19 cellular contexts compared by ENCODE assay signal in genomic region chr15:47541587-47541986, GRCh38.
DNase-seq lines count a peak whose midpoint lies in the region; ATAC-seq, FAIRE-seq and TF ChIP-seq lines count a peak whose summit lies in the region.
"Had no signal": no experiment of that assay in that cellular context is flagged by ENCODE, and none has a peak within 500 bp of the region (broad histone marks: within the 10 kb centered on the region; RNA-seq: fewer than 3 reads in every experiment).

No MANE protein-coding gene starts in this region.

- no peak overlapping the region for H3K4me3 Mint-ChIP-seq in activated T-helper 1 cell treated with anti-CD3 and anti-CD28 coated beads, Interleukin-12 subunit alpha, Interleukin-12 subunit beta, Interleukin-2, Interleukin-4 antibody, amounts not matched to agents 30 ng/mL and 10 ng/mL and 1 ng/mL, durations not matched to agents 14 hours and 24 hours and 36 hours
- H3K4me3 Mint-ChIP-seq: CD4-positive, alpha-beta T cell had no signal

- no peaks in the 10 kb centered on the region for H3K27me3 ChIP-seq in left ventricle myocardium inferior (ENCODE audit: low read depth)

- TF ChIP-seq CTCF in left ventricle myocardium inferior (IDR thresholded peaks at IDR 0.05; ENCODE audit: borderline replicate concordance) (no peak), fibroblast of the aortic adventitia (IDR thresholded peaks at IDR 0.05; ENCODE audit: insufficient read depth, low read length) (no peak), kidney (IDR thresholded peaks at IDR 0.05; ENCODE audit: borderline replicate concordance, extremely low read depth, insufficient read depth) (no peak)

- H3K36me3 Mint-ChIP-seq in activated T-helper 1 cell treated with anti-CD3 and anti-CD28 coated beads, Interleukin-12 subunit alpha, Interleukin-12 subunit beta, Interleukin-2, Interleukin-4 antibody, amounts not matched to agents 30 ng/mL and 10 ng/mL and 1 ng/mL, durations not matched to agents 14 hours and 24 hours and 36 hours (ENCODE audit: low read depth), result no peaks in the 10 kb centered on the region

- H3K4me1 Mint-ChIP-seq in activated T-helper 1 cell treated with anti-CD3 and anti-CD28 coated beads, Interleukin-12 subunit alpha, Interleukin-12 subunit beta, Interleukin-2, Interleukin-4 antibody, amounts not matched to agents 30 ng/mL and 10 ng/mL and 1 ng/mL, durations not matched to agents 14 hours and 24 hours and 36 hours (ENCODE audit: low read depth), result no peaks in the 10 kb centered on the region

- no peak overlapping the region for H3K4me3 ChIP-seq in left ventricle myocardium inferior
- no peak overlapping the region for H3K4me3 ChIP-seq in fibroblast of the aortic adventitia (ENCODE audit: low read depth, low read length)
- H3K4me3 ChIP-seq in kidney (ENCODE audit: low read length in 2 of 2), result no peak overlapping the region
- H3K4me3 ChIP-seq: A549 had no signal

- no peak overlapping the region for H3K9ac ChIP-seq in kidney (ENCODE audit: low read length in 2 of 2)

- H3K4me1 ChIP-seq in left ventricle myocardium inferior (no peaks in the 10 kb centered on the region), kidney (ENCODE audit: control insufficient read depth in 1 of 2, insufficient read depth in 1 of 2, low read depth in 1 of 2, low read length in 2 of 2) (no peaks in the 10 kb centered on the region)
- H3K4me1 ChIP-seq: A549, Caco-2 had no signal

- FAIRE-seq in kidney (lab: Jason Lieb, UNC), result no peak
- FAIRE-seq: A549, D721Med had no signal

- intact Hi-C loops in left ventricle myocardium superior (cut with micrococcal nuclease), result no loop called here
- intact Hi-C loops in left ventricle myocardium inferior (cut with micrococcal nuclease), result no loop called here
- intact Hi-C loops in kidney (cut with DNase I), result no loop called here
- intact Hi-C loops in activated T-helper 1 cell treated with anti-CD3 and anti-CD28 coated beads, Interleukin-12 subunit alpha, Interleukin-12 subunit beta, Interleukin-2, Interleukin-4 antibody, amounts not matched to agents 30 ng/mL and 10 ng/mL and 1 ng/mL, durations not matched to agents 14 hours and 24 hours and 36 hours (cut with micrococcal nuclease), result no loop called here

- no peaks in the 10 kb centered on the region for H3K27me3 Mint-ChIP-seq in activated T-helper 1 cell treated with anti-CD3 and anti-CD28 coated beads, Interleukin-12 subunit alpha, Interleukin-12 subunit beta, Interleukin-2, Interleukin-4 antibody, amounts not matched to agents 30 ng/mL and 10 ng/mL and 1 ng/mL, durations not matched to agents 14 hours and 24 hours and 36 hours (ENCODE audit: insufficient read depth)
- H3K27me3 Mint-ChIP-seq: CD4-positive, alpha-beta T cell had no signal

- peaks cover 4% of the 10 kb centered on the region for H3K9me3 Mint-ChIP-seq in activated T-helper 1 cell treated with anti-CD3 and anti-CD28 coated beads, Interleukin-12 subunit alpha, Interleukin-12 subunit beta, Interleukin-2, Interleukin-4 antibody, amounts not matched to agents 30 ng/mL and 10 ng/mL and 1 ng/mL, durations not matched to agents 14 hours and 24 hours and 36 hours

- H3K27ac ChIP-seq in left ventricle myocardium inferior (replicated peaks), result no peak overlapping the region
- H3K27ac ChIP-seq in kidney (ENCODE audit: low read depth in 2 of 2, low read length in 2 of 2), result no peak overlapping the region
- H3K27ac ChIP-seq: 22Rv1, A549, C4-2B, HL-60 had no signal

- peak; percentile 69 for ATAC-seq in left ventricle myocardium superior
- ATAC-seq in HG02981 (IDR thresholded peaks at IDR 0.05; ENCODE audit: unreplicated experiment), result no peak
- ATAC-seq: A549 had no signal

- H3K36me3 ChIP-seq in left ventricle myocardium inferior (no peaks in the 10 kb centered on the region), kidney (ENCODE audit: control insufficient read depth in 1 of 2, insufficient read depth in 2 of 2, low read length in 2 of 2) (no peaks in the 10 kb centered on the region)

- no peaks in the 10 kb centered on the region for H3K9me3 ChIP-seq in left ventricle myocardium inferior (replicated peaks)
- no peaks in the 10 kb centered on the region for H3K9me3 ChIP-seq in kidney (ENCODE audit: control insufficient read depth in 1 of 2, low read length in 2 of 2)
- H3K9me3 ChIP-seq: A549, Caco-2 had no signal

- no peak for DNase-seq in left ventricle myocardium superior
- DNase-seq in left ventricle myocardium inferior, result no peak
- DNase-seq in fibroblast of the aortic adventitia (ENCODE audit: low read depth), result peak; percentile 24
- DNase-seq in middle frontal gyrus (ENCODE audit: extremely low spot score, low spot score), result peak; percentile 47
- no peak for DNase-seq in DMS79 (lab: John Stamatoyannopoulos, UW)
- DNase-seq in kidney, result no peak
- no peak for DNase-seq in activated T-helper 1 cell treated with anti-CD3 and anti-CD28 coated beads, Interleukin-12 subunit alpha, Interleukin-12 subunit beta, Interleukin-2, Interleukin-4 antibody, amounts not matched to agents 30 ng/mL and 10 ng/mL and 1 ng/mL, durations not matched to agents 14 hours and 24 hours and 36 hours (ENCODE audit: low spot score)
- DNase-seq: AML-193; Caco-2; CD4-positive, alpha-beta T cell; GF-D8; GOT3; H7 had no signal

- no peak overlapping the region for H3K27ac Mint-ChIP-seq in activated T-helper 1 cell treated with anti-CD3 and anti-CD28 coated beads, Interleukin-12 subunit alpha, Interleukin-12 subunit beta, Interleukin-2, Interleukin-4 antibody, amounts not matched to agents 30 ng/mL and 10 ng/mL and 1 ng/mL, durations not matched to agents 14 hours and 24 hours and 36 hours
- H3K27ac Mint-ChIP-seq: CD4-positive, alpha-beta T cell had no signal

Comparison
In these comparisons a context has a peak if more than half of its experiments do, and no peak if none do; other contexts are left out.
1. DNase-seq: peak in fibroblast of the aortic adventitia (single experiment) and middle frontal gyrus (single experiment); none in left ventricle myocardium superior (single experiment), left ventricle myocardium inferior (single experiment), DMS79 (single experiment), kidney (single experiment) and activated T-helper 1 cell treated with anti-CD3 and anti-CD28 coated beads, Interleukin-12 subunit alpha, Interleukin-12 subunit beta, Interleukin-2, Interleukin-4 antibody, amounts not matched to agents 30 ng/mL and 10 ng/mL and 1 ng/mL, durations not matched to agents 14 hours and 24 hours and 36 hours (single experiment).